ENCODE assay signal across 18 cellular contexts in the genomic region with DNA sequence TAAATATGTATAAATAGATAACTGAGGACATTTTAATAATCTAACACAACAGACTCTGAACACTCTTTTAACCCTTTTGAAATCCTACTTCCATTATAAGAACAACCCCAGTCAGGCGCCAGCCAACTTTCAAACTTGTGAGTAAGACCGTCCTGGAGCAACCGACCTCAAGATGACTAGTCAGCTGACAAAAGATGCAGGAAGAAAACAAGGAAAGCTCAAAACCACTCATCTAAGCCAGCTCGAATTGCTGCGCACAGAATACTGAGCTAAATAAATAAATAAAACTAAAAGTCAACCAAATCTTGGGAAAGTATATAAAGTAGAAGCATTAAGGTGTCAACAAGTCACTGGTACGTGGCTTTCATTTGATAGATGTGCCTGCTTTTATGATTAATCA.
"Had no signal": no experiment of that assay in that cellular context is flagged by ENCODE, and none has a peak within 500 bp of the region (broad histone marks: within the 10 kb centered on the region; RNA-seq: fewer than 3 reads in every experiment).

No MANE protein-coding gene starts in this region.

- DNase-seq: activated CD4-positive, alpha-beta T cell treated with anti-CD3 and anti-CD28 coated beads, Interleukin-2, amount 10 ng/mL, durations not matched to agents 7 days and 5 days; activated CD8-positive, alpha-beta memory T cell treated with anti-CD3 and anti-CD28 coated beads, Interleukin-2, amount 50 U/mL, for 4 hours; activated naive CD4-positive, alpha-beta T cell treated with anti-CD3 and anti-CD28 coated beads for 36 hours; activated T-cell treated with anti-CD3 and anti-CD28 coated beads, Interleukin-2, amount 50 U/mL, for 4 hours; anterior cingulate cortex; dermis blood vessel endothelial cell; effector memory CD4-positive, alpha-beta T cell; esophagus squamous epithelium; islet precursor cell; left lung; naive B cell; psoas muscle; right cardiac atrium; small intestine; stimulated activated CD4-positive, alpha-beta T cell treated with anti-CD3 and anti-CD28 coated beads, Interleukin-15, amount 100 ng/mL, for 24 hours; stimulated activated CD4-positive, alpha-beta T cell treated with anti-CD3 and anti-CD28 coated beads, Interleukin-2, amount 100 ng/mL, for 48 hours; T1000; uterus had no signal

- FAIRE-seq: small intestine had no signal
